ENCODE assay signal across 28 cellular contexts in genomic region chr7:155303897-155304296, GRCh38.
"Had no signal": no experiment of that assay in that cellular context is flagged by ENCODE, and none has a peak within 500 bp of the region (broad histone marks: within the 10 kb centered on the region; RNA-seq: fewer than 3 reads in every experiment).

No MANE protein-coding gene starts in this region.

- H3K9me3 Mint-ChIP-seq: activated naive CD4-positive, alpha-beta T cell treated with anti-CD3 and anti-CD28 coated beads, Interleukin-2, amount 50 U/mL, for 24 hours; activated naive CD8-positive, alpha-beta T cell treated with anti-CD3 and anti-CD28 coated beads, Interleukin-2, amount 50 U/mL, for 24 hours; activated T-cell treated with anti-CD3 and anti-CD28 coated beads, Interleukin-2, amount 50 U/mL, for 24 hours; activated T-helper 17 cell treated with anti-CD3 and anti-CD28 coated beads, Interleukin-2, amount 50 U/mL, for 72 hours; naive B cell; T-helper 2 cell treated with Interferon-gamma antibody and Interleukin-4, amounts not matched to agents 5 μg/mL and 100 μg/mL, for 36 hours had no signal

- H3K27ac Mint-ChIP-seq: activated naive CD8-positive, alpha-beta T cell treated with anti-CD3 and anti-CD28 coated beads, Interleukin-2, amount 50 U/mL, for 24 hours; activated T-cell treated with anti-CD3 and anti-CD28 coated beads, Interleukin-2, amount 50 U/mL, for 24 hours; activated T-helper 17 cell treated with anti-CD3 and anti-CD28 coated beads, Interleukin-2, amount 50 U/mL, for 72 hours had no signal

- H3K4me3 Mint-ChIP-seq: activated naive CD4-positive, alpha-beta T cell treated with anti-CD3 and anti-CD28 coated beads, Interleukin-2, amount 50 U/mL, for 24 hours; activated naive CD8-positive, alpha-beta T cell treated with anti-CD3 and anti-CD28 coated beads, Interleukin-2, amount 50 U/mL, for 24 hours; activated T-cell treated with anti-CD3 and anti-CD28 coated beads, Interleukin-2, amount 50 U/mL, for 24 hours; activated T-helper 17 cell treated with anti-CD3 and anti-CD28 coated beads, Interleukin-2, amount 50 U/mL, for 72 hours; naive B cell; T-helper 2 cell treated with Interferon-gamma antibody and Interleukin-4, amounts not matched to agents 5 μg/mL and 100 μg/mL, for 36 hours had no signal

- DNase-seq: activated CD4-positive, alpha-beta T cell treated with anti-CD3 and anti-CD28 coated beads for 4 hours; activated CD4-positive, alpha-beta T cell treated with anti-CD3 and anti-CD28 coated beads, Interleukin-2, amount 50 U/mL, for 48 hours; activated CD4-positive, CD25-positive, alpha-beta regulatory T cell; activated CD8-positive, alpha-beta memory T cell treated with anti-CD3 and anti-CD28 coated beads for 24 hours; activated CD8-positive, alpha-beta memory T cell treated with anti-CD3 and anti-CD28 coated beads, Interleukin-2, amount 50 U/mL, for 4 hours; activated gamma-delta T cell treated with Interleukin-2 at 50 U/mL for 16 hours; activated naive CD8-positive, alpha-beta T cell treated with anti-CD3 and anti-CD28 coated beads, Interleukin-2, amount 50 U/mL, for 24 hours; activated T-cell treated with anti-CD3 and anti-CD28 coated beads, Interleukin-2, amount 50 U/mL, for 24 hours; cerebellar nuclear complex; dorsolateral prefrontal cortex; effector memory CD4-positive, alpha-beta T cell; erythroblast; gastrocnemius medialis; glutamatergic neuron; left ventricle myocardium inferior; naive B cell; occipital lobe; right cardiac atrium; spleen; stimulated activated CD4-positive, alpha-beta T cell treated with anti-CD3 and anti-CD28 coated beads, Interleukin-2, amount 100 ng/mL, for 48 hours; stimulated activated naive CD4-positive, alpha-beta T cell treated with Interleukin-2 at 50 U/mL for 16 hours; transverse colon had no signal

- FAIRE-seq: islet of Langerhans had no signal

- ATAC-seq: activated naive CD8-positive, alpha-beta T cell treated with anti-CD3 and anti-CD28 coated beads, Interleukin-2, amount 50 U/mL, for 24 hours; activated T-helper 17 cell treated with anti-CD3 and anti-CD28 coated beads, Interleukin-2, amount 50 U/mL, for 72 hours; gastrocnemius medialis; right cardiac atrium had no signal

- H3K27me3 ChIP-seq: dorsolateral prefrontal cortex, gastrocnemius medialis, spleen, transverse colon had no signal

- H3K27ac ChIP-seq: coronary artery, gastrocnemius medialis, left ventricle myocardium inferior, spleen, transverse colon had no signal

- H3K27me3 Mint-ChIP-seq: activated naive CD4-positive, alpha-beta T cell treated with anti-CD3 and anti-CD28 coated beads, Interleukin-2, amount 50 U/mL, for 24 hours; activated naive CD8-positive, alpha-beta T cell treated with anti-CD3 and anti-CD28 coated beads, Interleukin-2, amount 50 U/mL, for 24 hours; activated T-cell treated with anti-CD3 and anti-CD28 coated beads, Interleukin-2, amount 50 U/mL, for 24 hours; activated T-helper 17 cell treated with anti-CD3 and anti-CD28 coated beads, Interleukin-2, amount 50 U/mL, for 72 hours; naive B cell had no signal

- H3K4me3 ChIP-seq: coronary artery, gastrocnemius medialis, left ventricle myocardium inferior, lung, spleen, transverse colon had no signal

- H3K9me3 ChIP-seq: gastrocnemius medialis, left ventricle myocardium inferior, spleen, transverse colon had no signal
